ENCODE assay signal across 1 cellular context in the genomic region with DNA sequence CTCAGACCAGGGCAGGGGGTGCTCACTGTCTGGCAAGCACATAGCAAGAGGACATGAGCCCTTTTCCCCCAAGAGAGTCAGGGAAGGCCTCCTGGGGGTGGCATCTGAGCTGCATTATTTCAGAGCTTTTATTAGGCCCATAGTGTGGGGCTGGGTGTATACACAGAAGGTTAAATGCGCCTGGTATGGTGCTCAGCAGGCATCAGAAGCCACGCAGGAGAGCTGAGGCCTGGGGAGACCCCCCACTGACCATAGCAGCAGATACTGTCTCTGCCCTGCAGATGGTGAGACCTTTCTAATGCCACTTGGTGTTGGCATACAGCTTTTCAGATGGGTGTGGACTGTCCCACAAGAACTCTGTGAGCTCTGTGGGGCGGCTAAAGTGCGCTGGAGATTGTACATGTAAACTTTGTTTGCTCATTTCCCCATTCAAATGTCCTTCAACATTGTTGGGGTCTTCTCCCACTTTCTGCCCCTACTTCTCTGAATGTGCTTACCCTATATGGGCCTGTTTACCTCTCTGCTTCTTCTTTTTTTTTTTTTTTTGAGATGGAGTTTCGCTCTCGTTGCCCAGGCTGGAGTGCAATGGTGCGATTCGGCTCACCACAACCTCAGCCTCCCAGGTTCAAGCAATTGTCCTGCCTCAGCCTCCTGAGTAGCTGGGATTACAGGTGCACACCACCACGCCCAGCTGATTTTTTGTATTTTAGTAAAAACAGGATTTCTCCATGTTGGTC.
TF ChIP-seq lines count a peak whose summit lies in the region.

No MANE protein-coding gene starts in this region.

TF ChIP-seq in GM12878, 131 proteins besides CTCF, POLR2A, EP300 and RAD21 (continued from another document):
- no peak for TF ChIP-seq BCLAF1 (IDR thresholded peaks at IDR 0.05)
- TF ChIP-seq CEBPZ (IDR thresholded peaks at IDR 0.05; ENCODE audit: low read depth, low read length), result no peak
- TF ChIP-seq ZNF24 (IDR thresholded peaks at IDR 0.05), result no peak
- no peak for TF ChIP-seq ZZZ3 (IDR thresholded peaks at IDR 0.05; ENCODE audit: control insufficient read depth, insufficient read length, low read depth)
- no peak for TF ChIP-seq KLF5 (IDR thresholded peaks at IDR 0.05; ENCODE audit: partially characterized antibody)
- TF ChIP-seq SIX5 (IDR thresholded peaks at IDR 0.05; ENCODE audit: low read depth, low read length, severe bottlenecking), result no peak
- TF ChIP-seq FOXM1 (IDR thresholded peaks at IDR 0.05; ENCODE audit: low read depth, low read length), result no peak
TF ChIP-seq in GM12878: peak in this region for 0.
